1 cellular context compared by ENCODE assay signal in genomic region chr2:84482588-84482987, GRCh38.
TF ChIP-seq lines count a peak whose summit lies in the region.

No MANE protein-coding gene starts in this region.

TF ChIP-seq in IMR-90, 13 proteins besides CTCF, POLR2A, EP300 and RAD21:
- TF ChIP-seq CEBPB (IDR thresholded peaks at IDR 0.05; ENCODE audit: low read depth, low read length) (no peak), MXI1 (IDR thresholded peaks at IDR 0.05; ENCODE audit: borderline replicate concordance, low read depth, low read length) (no peak), RFX5 (IDR thresholded peaks at IDR 0.05; ENCODE audit: low read depth, low read length) (no peak), BHLHE40 (IDR thresholded peaks at IDR 0.05; ENCODE audit: low read depth, low read length) (no peak), CHD1 (IDR thresholded peaks at IDR 0.05; ENCODE audit: low read depth, low read length) (no peak), MAZ (IDR thresholded peaks at IDR 0.05; ENCODE audit: borderline replicate concordance, low read depth, low read length) (no peak), ELK1 (IDR thresholded peaks at IDR 0.05; ENCODE audit: borderline replicate concordance, low read depth, low read length) (no peak), FOS (IDR thresholded peaks at IDR 0.05; ENCODE audit: low read depth, low read length) (no peak), NFE2L2 (IDR thresholded peaks at IDR 0.05; ENCODE audit: low read depth, low read length) (no peak), SMC3 (IDR thresholded peaks at IDR 0.05; ENCODE audit: low read depth, low read length) (no peak)
